In genomic region chr2:112674229-112674628, GRCh38 we compare ENCODE assay signal across 15 cellular contexts. TPM values are rescaled to one million over a fixed set of nuclear protein-coding genes. Genes with fewer than 3 reads are reported as not detected.
DNase-seq lines count a peak whose midpoint lies in the region; ATAC-seq and TF ChIP-seq lines count a peak whose summit lies in the region.
"Had no signal": no experiment of that assay in that cellular context is flagged by ENCODE, and none has a peak within 500 bp of the region (broad histone marks: within the 10 kb centered on the region; RNA-seq: fewer than 3 reads in every experiment).

No MANE protein-coding gene starts in this region.

- no peak overlapping the region for H3K27ac Mint-ChIP-seq in naive thymus-derived CD4-positive, alpha-beta T cell
- no peak overlapping the region for H3K27ac Mint-ChIP-seq in MCF 10A (ENCODE audit: low read depth, unreplicated experiment)
- H3K27ac Mint-ChIP-seq: nephron had no signal

- DNase-seq in AML-193 (lab: John Stamatoyannopoulos, UW) (peak; percentile 96 to 97), SKM-1 (lab: John Stamatoyannopoulos, UW; ENCODE audit: unreplicated experiment) (peak; percentile 93), glomerular endothelial cell (ENCODE audit: extremely low read depth, low read depth, low spot score) (peak; percentile 44), NCI-H2171 treated with DMSO at 0.1 percent for 48 hours (lab: John Stamatoyannopoulos, UW) (no peak), cerebellar nuclear complex (lab: John Stamatoyannopoulos, UW) (no peak), MCF 10A (ENCODE audit: unreplicated experiment) (no peak)
- no peak for DNase-seq in naive thymus-derived CD4-positive, alpha-beta T cell
- DNase-seq: DMS53; effector memory CD4-positive, alpha-beta T cell; NCI-H146 had no signal

- H3K27me3 Mint-ChIP-seq in naive thymus-derived CD4-positive, alpha-beta T cell: peaks cover 0 to 12% (median 9%) of the 10 kb centered on the region in 5 donors
- H3K27me3 Mint-ChIP-seq in MCF 10A (ENCODE audit: insufficient read depth, unreplicated experiment): no peaks in the 10 kb centered on the region

- no peaks in the 10 kb centered on the region for H3K9me3 ChIP-seq in naive thymus-derived CD4-positive, alpha-beta T cell (ENCODE audit: control insufficient read depth in 2 of 3, low read length in 3 of 3)

- peak; percentile 77 for ATAC-seq in naive thymus-derived CD4-positive, alpha-beta T cell
- no peak for ATAC-seq in GM21381 (IDR thresholded peaks at IDR 0.05; ENCODE audit: unreplicated experiment)
- ATAC-seq: stimulated activated effector memory CD8-positive, alpha-beta T cell treated with anti-CD3 and anti-CD28 coated beads, Interleukin-12 subunit alpha, Interleukin-12 subunit beta, amount 100 ng/mL, for 72 hours had no signal

- POLR2A ChIA-PET in naive thymus-derived CD4-positive, alpha-beta T cell (lab: Charles Lee): no interaction called here
- POLR2A ChIA-PET in MCF 10A (lab: Yijun Ruan, JAX): interaction anchor here (0.6 to 2.1 kb wide), 3 partner anchors 13 to 18 kb away, joined by 3 to 4 read pairs (median 4); no protein-coding TSS in a partner anchor

- H3K36me3 ChIP-seq in naive thymus-derived CD4-positive, alpha-beta T cell (ENCODE audit: control insufficient read depth in 2 of 3, insufficient read depth in 3 of 3, low read length in 3 of 3): no peaks in the 10 kb centered on the region

- no peak for TF ChIP-seq CTCF in MCF 10A (IDR thresholded peaks at IDR 0.05; ENCODE audit: unreplicated experiment)

- CTCF ChIA-PET in naive thymus-derived CD4-positive, alpha-beta T cell (lab: Charles Lee): interaction anchor here (1.0 kb wide), 1 partner anchor 56 kb away, joined by 3 read pairs; no protein-coding TSS in a partner anchor
- CTCF ChIA-PET in MCF 10A (lab: Yijun Ruan, JAX): interaction anchor here (0.7 to 1.2 kb wide), 3 partner anchors 16 to 52 kb away, joined by 3 read pairs; no protein-coding TSS in a partner anchor

- no peaks in the 10 kb centered on the region for H3K27me3 ChIP-seq in naive thymus-derived CD4-positive, alpha-beta T cell (ENCODE audit: control insufficient read depth in 2 of 2, insufficient read depth in 2 of 2, low read length in 2 of 2)

- H3K36me3 Mint-ChIP-seq in naive thymus-derived CD4-positive, alpha-beta T cell: peaks cover 0 to 3% (median 0%) of the 10 kb centered on the region in 5 donors
- peaks cover 5% of the 10 kb centered on the region for H3K36me3 Mint-ChIP-seq in MCF 10A (ENCODE audit: insufficient read depth, unreplicated experiment)
- H3K36me3 Mint-ChIP-seq: stimulated activated effector memory CD8-positive, alpha-beta T cell treated with anti-CD3 and anti-CD28 coated beads, Interleukin-12 subunit alpha, Interleukin-12 subunit beta, amount 100 ng/mL, for 72 hours had no signal

- H3K4me3 ChIP-seq in naive thymus-derived CD4-positive, alpha-beta T cell (ENCODE audit: low read length): no peak overlapping the region

- intact Hi-C loops in naive thymus-derived CD4-positive, alpha-beta T cell (cut with micrococcal nuclease): no loop called here
- intact Hi-C loops in MCF 10A (cut with micrococcal nuclease): no loop called here

- H3K4me1 ChIP-seq in naive thymus-derived CD4-positive, alpha-beta T cell (ENCODE audit: control insufficient read depth in 2 of 2, insufficient read depth in 2 of 2, low read length in 2 of 2): no peaks in the 10 kb centered on the region

- no peak overlapping the region for H3K27ac ChIP-seq in naive thymus-derived CD4-positive, alpha-beta T cell (ENCODE audit: low read depth, low read length)

- BruUV-seq in MCF 10A (replicated peaks; lab: Mats Ljungman, UMichigan): no TSS peak

- no peak overlapping the region for H3K4me3 Mint-ChIP-seq in naive thymus-derived CD4-positive, alpha-beta T cell
- no peak overlapping the region for H3K4me3 Mint-ChIP-seq in MCF 10A (ENCODE audit: unreplicated experiment)
- H3K4me3 Mint-ChIP-seq: nephron; stimulated activated effector memory CD8-positive, alpha-beta T cell treated with anti-CD3 and anti-CD28 coated beads, Interleukin-12 subunit alpha, Interleukin-12 subunit beta, amount 100 ng/mL, for 72 hours had no signal

- H3K9me3 Mint-ChIP-seq in naive thymus-derived CD4-positive, alpha-beta T cell: no peaks in the 10 kb centered on the region
- H3K9me3 Mint-ChIP-seq in MCF 10A (ENCODE audit: unreplicated experiment): no peaks in the 10 kb centered on the region
- H3K9me3 Mint-ChIP-seq: nephron; stimulated activated effector memory CD8-positive, alpha-beta T cell treated with anti-CD3 and anti-CD28 coated beads, Interleukin-12 subunit alpha, Interleukin-12 subunit beta, amount 100 ng/mL, for 72 hours had no signal

- H3K4me1 Mint-ChIP-seq in naive thymus-derived CD4-positive, alpha-beta T cell: peaks cover 0 to 8% (median 0%) of the 10 kb centered on the region in 7 donors
- peaks cover 5% of the 10 kb centered on the region for H3K4me1 Mint-ChIP-seq in MCF 10A (ENCODE audit: insufficient read depth, unreplicated experiment)
- H3K4me1 Mint-ChIP-seq: nephron; stimulated activated effector memory CD8-positive, alpha-beta T cell treated with anti-CD3 and anti-CD28 coated beads, Interleukin-12 subunit alpha, Interleukin-12 subunit beta, amount 100 ng/mL, for 72 hours had no signal

RNA-seq across cellular contexts. Expression of gene SLC20A1, which starts 28.5 kb away (rescaled TPM):
- total RNA-seq in glomerular endothelial cell (90.7 and 103 TPM in 2 replicates), MCF 10A (2022) (242 and 295 TPM in 2 replicates)
- 100 to 1,000 TPM in 3 of 5 experiments, 10 to 100 TPM in 2; 94.4 to 164 (median 120) TPM for total RNA-seq in naive thymus-derived CD4-positive, alpha-beta T cell
- 10 to 100 TPM; 32.8 to 39.3 TPM for polyA plus RNA-seq in naive thymus-derived CD4-positive, alpha-beta T cell

RNA-seq across cellular contexts. Expression of gene NT5DC4, which starts 46.6 kb away (rescaled TPM):
- total RNA-seq in glomerular endothelial cell (not detected in 2 replicates), MCF 10A (2022) (not detected in 2 replicates)
- total RNA-seq in naive thymus-derived CD4-positive, alpha-beta T cell: under 1 TPM in 1 of 5 experiments, not detected in 4; 0.56 TPM
- not detected for polyA plus RNA-seq in naive thymus-derived CD4-positive, alpha-beta T cell
- total RNA-seq: A172; T-helper 2 cell treated with Interferon-gamma antibody and Interleukin-4, amounts not matched to agents 100 ng/mL and 5 ng/mL, for 36 hours had no signal

Comparison
In these comparisons a context has a peak if more than half of its experiments do, and no peak if none do; other contexts are left out.
1. DNase-seq: peak in AML-193 (2 of 2), SKM-1 (single experiment) and glomerular endothelial cell (single experiment); none in naive thymus-derived CD4-positive, alpha-beta T cell (0 of 9), NCI-H2171 treated with DMSO at 0.1 percent for 48 hours (single experiment), cerebellar nuclear complex (0 of 2) and MCF 10A (single experiment).